ENCODE assay signal across 2 cellular contexts in the genomic region with DNA sequence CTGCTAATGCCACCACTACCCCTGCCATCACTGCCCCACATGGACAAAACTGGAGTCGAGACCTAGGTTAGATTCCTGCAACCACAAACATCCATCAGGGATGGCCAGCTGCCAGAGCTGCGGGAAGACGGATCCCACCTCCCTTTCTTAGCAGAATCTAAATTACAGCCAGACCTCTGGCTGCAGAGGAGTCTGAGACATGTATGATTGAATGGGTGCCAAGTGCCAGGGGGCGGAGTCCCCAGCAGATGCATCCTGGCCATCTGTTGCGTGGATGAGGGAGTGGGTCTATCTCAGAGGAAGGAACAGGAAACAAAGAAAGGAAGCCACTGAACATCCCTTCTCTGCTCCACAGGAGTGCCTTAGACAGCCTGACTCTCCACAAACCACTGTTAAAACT.
TF ChIP-seq lines count a peak whose summit lies in the region.

No MANE protein-coding gene starts in this region.

TF ChIP-seq in IMR-90, 13 proteins besides CTCF, POLR2A, EP300 and RAD21 (continued from another document):
- TF ChIP-seq MAZ (IDR thresholded peaks at IDR 0.05; ENCODE audit: borderline replicate concordance, low read depth, low read length) (no peak), NFE2L2 (IDR thresholded peaks at IDR 0.05; ENCODE audit: low read depth, low read length) (no peak), CHD1 (IDR thresholded peaks at IDR 0.05; ENCODE audit: low read depth, low read length) (no peak), RCOR1 (IDR thresholded peaks at IDR 0.05; ENCODE audit: insufficient replicate concordance, low read length) (no peak)
- TF ChIP-seq, protein P1, sequence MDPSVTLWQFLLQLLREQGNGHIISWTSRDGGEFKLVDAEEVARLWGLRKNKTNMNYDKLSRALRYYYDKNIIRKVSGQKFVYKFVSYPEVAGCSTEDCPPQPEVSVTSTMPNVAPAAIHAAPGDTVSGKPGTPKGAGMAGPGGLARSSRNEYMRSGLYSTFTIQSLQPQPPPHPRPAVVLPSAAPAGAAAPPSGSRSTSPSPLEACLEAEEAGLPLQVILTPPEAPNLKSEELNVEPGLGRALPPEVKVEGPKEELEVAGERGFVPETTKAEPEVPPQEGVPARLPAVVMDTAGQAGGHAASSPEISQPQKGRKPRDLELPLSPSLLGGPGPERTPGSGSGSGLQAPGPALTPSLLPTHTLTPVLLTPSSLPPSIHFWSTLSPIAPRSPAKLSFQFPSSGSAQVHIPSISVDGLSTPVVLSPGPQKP (IDR thresholded peaks at IDR 0.05; ENCODE audit: borderline replicate concordance, low read depth, low read length), result no peak

TF ChIP-seq in SK-N-SH, 30 proteins besides CTCF, POLR2A, EP300 and RAD21 (continued from another document):
- TF ChIP-seq TCF12 (IDR thresholded peaks at IDR 0.05), result peak; percentile 28; the same call in 1 of the 2 replicates
- TF ChIP-seq RFX5 (IDR thresholded peaks at IDR 0.05; ENCODE audit: low read length), result no peak
- TF ChIP-seq TAF1 (IDR thresholded peaks at IDR 0.05; ENCODE audit: borderline replicate concordance, low read depth, low read length), result no peak
- no peak for TF ChIP-seq ELF1 (IDR thresholded peaks at IDR 0.05)
- 0 out of 2 replicates have a peak, but pooled peaks have one; percentile 17 for TF ChIP-seq NFIC (IDR thresholded peaks at IDR 0.05; ENCODE audit: borderline replicate concordance)
- TF ChIP-seq FOSL2 (IDR thresholded peaks at IDR 0.05; ENCODE audit: borderline replicate concordance, low read depth), result no peak
- TF ChIP-seq GABPA (IDR thresholded peaks at IDR 0.05; ENCODE audit: low read depth), result no peak
- peak; percentile 44 for TF ChIP-seq CHD2 (IDR thresholded peaks at IDR 0.05; ENCODE audit: low read length, partially characterized antibody)
